In the genomic region with DNA sequence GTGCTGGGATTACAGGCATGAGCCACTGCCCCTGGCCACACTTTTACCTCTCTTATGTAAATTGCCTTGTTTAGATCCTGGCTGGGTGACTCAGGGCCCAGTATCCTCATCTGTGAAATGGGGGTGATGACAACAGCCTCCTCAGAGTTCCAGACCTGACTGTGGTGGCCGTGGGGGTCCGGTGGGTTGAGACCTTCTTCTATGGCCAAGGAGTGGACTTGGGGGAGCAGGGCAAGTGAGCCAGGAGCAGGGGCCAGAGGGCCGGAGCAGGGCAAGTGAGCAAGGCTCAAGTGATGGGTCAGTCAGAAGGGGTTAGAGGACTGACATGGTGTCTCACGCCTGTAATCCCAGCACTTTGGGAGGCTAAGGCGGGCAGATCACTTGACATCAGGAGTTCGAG, we compare ENCODE assay signal across 19 cellular contexts. TPM values are rescaled to one million over a fixed set of nuclear protein-coding genes. Genes with fewer than 3 reads are reported as not detected.
DNase-seq lines count a peak whose midpoint lies in the region; ATAC-seq, FAIRE-seq and TF ChIP-seq lines count a peak whose summit lies in the region.
"Had no signal": no experiment of that assay in that cellular context is flagged by ENCODE, and none has a peak within 500 bp of the region (broad histone marks: within the 10 kb centered on the region; RNA-seq: fewer than 3 reads in every experiment).

No MANE protein-coding gene starts in this region.

- TF ChIP-seq CTCF in HepG2 (CRISPR knock-in tag; IDR thresholded peaks at IDR 0.05) (no peak), right lobe of liver (IDR thresholded peaks at IDR 0.05) (no peak), progenitor cell of endocrine pancreas (IDR thresholded peaks at IDR 0.05; ENCODE audit: unreplicated experiment) (no peak)

- DNase-seq in T-helper 1 cell, result no peak
- no peak for DNase-seq in HepG2 (ENCODE audit: low spot score)
- no peak for DNase-seq in right lobe of liver
- DNase-seq in DMS 273 (lab: John Stamatoyannopoulos, UW; ENCODE audit: unreplicated experiment), result no peak
- DNase-seq in NCI-H2171 (lab: John Stamatoyannopoulos, UW), result no peak
- no peak for DNase-seq in progenitor cell of endocrine pancreas (ENCODE audit: low spot score, unreplicated experiment)
- DNase-seq: BE2C, NCI-H1436 treated with DMSO at 0.1 percent for 48 hours, NCI-H2029 treated with DMSO at 0.1 percent for 48 hours, NCI-H510A, NCI-H82, PC-9 had no signal

- no peaks in the 10 kb centered on the region for H3K9me3 Mint-ChIP-seq in T-helper 1 cell treated with Interleukin-12 subunit alpha and Interleukin-12 subunit beta and Interleukin-4 antibody, amounts not matched to agents 30 μg/mL and 1 μg/mL, for 36 hours
- no peaks in the 10 kb centered on the region for H3K9me3 Mint-ChIP-seq in dendritic cell treated with granulocyte-macrophage colony-stimulating factor and Interleukin-4, amounts not matched to agents 40 ng/mL and 50 ng/mL, for 4 days
- H3K9me3 Mint-ChIP-seq in progenitor cell of endocrine pancreas (ENCODE audit: low read depth), result no peaks in the 10 kb centered on the region
- H3K9me3 Mint-ChIP-seq: GM23338 had no signal

- intact Hi-C loops in HepG2 (cut with micrococcal nuclease; ENCODE audit: unreplicated experiment) (no loop called here), right lobe of liver (cut with DNase I) (no loop called here)
- intact Hi-C loops in dendritic cell treated with granulocyte-macrophage colony-stimulating factor and Interleukin-4, amounts not matched to agents 40 ng/mL and 50 ng/mL, for 4 days (cut with micrococcal nuclease), result no loop called here

- FAIRE-seq in HepG2 (lab: Jason Lieb, UNC), result no peak
- FAIRE-seq: GM12892, HTR-8/SVneo had no signal

- POLR2A ChIA-PET in HepG2 (lab: Yijun Ruan, JAX), result interaction anchor here (1.4 kb wide), 1 partner anchor 216 kb away, joined by 3 read pairs; a partner anchor contains a TSS

- CTCF ChIA-PET in HepG2 (lab: Yijun Ruan, JAX; ENCODE audit: low intra/inter-chr PET ratio, low total read pairs), result no interaction called here

- TF ChIP-seq RAD21 in HepG2 (CRISPR knock-in tag; IDR thresholded peaks at IDR 0.05), result no peak

- H3K27ac ChIP-seq in HepG2 (ENCODE audit: extremely low read length, insufficient read depth, low read length) (no peak overlapping the region), right lobe of liver (no peak overlapping the region)
- H3K27ac ChIP-seq: 22Rv1, HL-60, PC-9 had no signal

- H3K4me3 Mint-ChIP-seq in T-helper 1 cell treated with Interleukin-12 subunit alpha and Interleukin-12 subunit beta and Interleukin-4 antibody, amounts not matched to agents 30 μg/mL and 1 μg/mL, for 36 hours, result no peak overlapping the region
- H3K4me3 Mint-ChIP-seq in dendritic cell treated with granulocyte-macrophage colony-stimulating factor and Interleukin-4, amounts not matched to agents 40 ng/mL and 50 ng/mL, for 4 days, result no peak overlapping the region
- no peak overlapping the region for H3K4me3 Mint-ChIP-seq in progenitor cell of endocrine pancreas (ENCODE audit: low read depth)
- H3K4me3 Mint-ChIP-seq: GM23338 had no signal

- H3K9me3 ChIP-seq in HepG2 (ENCODE audit: low read length) (no peaks in the 10 kb centered on the region), right lobe of liver (no peaks in the 10 kb centered on the region)
- H3K9me3 ChIP-seq: BE2C had no signal

- TF ChIP-seq EP300 in HepG2 (IDR thresholded peaks at IDR 0.05; ENCODE audit: low read depth in 2 of 2, low read length in 2 of 2), result no peak
- no peak for TF ChIP-seq EP300 in HepG2 (CRISPR knock-in tag; IDR thresholded peaks at IDR 0.05; ENCODE audit: borderline replicate concordance)

- H3K79me2 ChIP-seq in HepG2 (ENCODE audit: insufficient read depth, low read length), result no peaks in the 10 kb centered on the region

- no peaks in the 10 kb centered on the region for H3K27me3 Mint-ChIP-seq in T-helper 1 cell treated with Interleukin-12 subunit alpha and Interleukin-12 subunit beta and Interleukin-4 antibody, amounts not matched to agents 30 μg/mL and 1 μg/mL, for 36 hours (ENCODE audit: low read depth)
- H3K27me3 Mint-ChIP-seq in dendritic cell treated with granulocyte-macrophage colony-stimulating factor and Interleukin-4, amounts not matched to agents 40 ng/mL and 50 ng/mL, for 4 days, result peaks cover 14% of the 10 kb centered on the region
- peaks cover 8% of the 10 kb centered on the region for H3K27me3 Mint-ChIP-seq in progenitor cell of endocrine pancreas

- no peak overlapping the region for H3K4me3 ChIP-seq in HepG2 (replicated peaks in 1 of 3; ENCODE audit: insufficient read depth in 1 of 3, low read depth in 2 of 3, low read length in 3 of 3)
- no peak overlapping the region for H3K4me3 ChIP-seq in right lobe of liver
- H3K4me3 ChIP-seq: GM23338, PC-9 had no signal

- no peaks in the 10 kb centered on the region for H4K20me1 ChIP-seq in HepG2 (ENCODE audit: insufficient read depth, low read length)

- TF ChIP-seq POLR2A in HepG2 (IDR thresholded peaks at IDR 0.05; ENCODE audit: insufficient read depth in 1 of 2, low read depth in 2 of 2, low read length in 2 of 2) (no peak), right lobe of liver (IDR thresholded peaks at IDR 0.05) (no peak)

- H3K27ac Mint-ChIP-seq in T-helper 1 cell treated with Interleukin-12 subunit alpha and Interleukin-12 subunit beta and Interleukin-4 antibody, amounts not matched to agents 30 μg/mL and 1 μg/mL, for 36 hours, result peak overlapping the region; percentile 2
- peak overlapping the region; percentile 61 for H3K27ac Mint-ChIP-seq in dendritic cell treated with granulocyte-macrophage colony-stimulating factor and Interleukin-4, amounts not matched to agents 40 ng/mL and 50 ng/mL, for 4 days
- H3K27ac Mint-ChIP-seq in progenitor cell of endocrine pancreas, result no peak overlapping the region
- H3K27ac Mint-ChIP-seq: GM23338 had no signal

- H3K27me3 ChIP-seq in HepG2 (ENCODE audit: control insufficient read depth in 1 of 2, insufficient read depth in 2 of 2, low read length in 2 of 2) (peaks cover 4 to 17% of the 10 kb centered on the region in 2 experiments; a peak in 4 of 5 replicates), right lobe of liver (no peaks in the 10 kb centered on the region)

- no peak overlapping the region for H3K4me2 ChIP-seq in HepG2 (ENCODE audit: low read depth, low read length)
- H3K4me2 ChIP-seq: GM23338, PC-9 had no signal

- peaks cover 29% of the 10 kb centered on the region for H3K4me1 Mint-ChIP-seq in T-helper 1 cell treated with Interleukin-12 subunit alpha and Interleukin-12 subunit beta and Interleukin-4 antibody, amounts not matched to agents 30 μg/mL and 1 μg/mL, for 36 hours (ENCODE audit: low read depth)
- H3K4me1 Mint-ChIP-seq in dendritic cell treated with granulocyte-macrophage colony-stimulating factor and Interleukin-4, amounts not matched to agents 40 ng/mL and 50 ng/mL, for 4 days (ENCODE audit: low read depth), result peaks cover 57% of the 10 kb centered on the region
- H3K4me1 Mint-ChIP-seq in progenitor cell of endocrine pancreas (ENCODE audit: low read depth), result peaks cover 4% of the 10 kb centered on the region

- in situ Hi-C loops in HepG2 (cut with HindIII; ENCODE audit: extremely low pct_ligation_motif_present, low pct_unique_long_range_greater_than_20kb), result no loop called here

- 85% methylated on average over 4 of the region's 6 CpGs for WGBS in HepG2 (ENCODE audit: low lambda C conversion rate)
- WGBS in right lobe of liver (ENCODE audit: insufficient coverage, low coverage, low lambda C conversion rate, missing lambda C conversion rate), result 51% methylated on average over 3 of the region's 6 CpGs

- no TSS peak for BruUV-seq in HepG2 (replicated peaks; lab: Mats Ljungman, UMichigan)

- no peaks in the 10 kb centered on the region for H3K36me3 ChIP-seq in HepG2 (replicated peaks in 1 of 2; ENCODE audit: control insufficient read depth in 1 of 2, insufficient read depth in 2 of 2, low read length in 2 of 2)
- H3K36me3 ChIP-seq in right lobe of liver, result no peaks in the 10 kb centered on the region
- H3K36me3 ChIP-seq: BE2C had no signal

- ATAC-seq in HepG2 (no peak), right lobe of liver (no peak)

- H3K4me1 ChIP-seq in HepG2 (ENCODE audit: insufficient read depth, low read length), result peaks cover 43% of the 10 kb centered on the region
- H3K4me1 ChIP-seq in right lobe of liver, result no peaks in the 10 kb centered on the region
- H3K4me1 ChIP-seq: BE2C had no signal

- H2AFZ ChIP-seq in HepG2 (ENCODE audit: low read length), result no peak overlapping the region
- H2AFZ ChIP-seq: GM23338, PC-9 had no signal

- no peak overlapping the region for H3K9ac ChIP-seq in HepG2 (ENCODE audit: insufficient read depth, low read depth, low read length)

- no peaks in the 10 kb centered on the region for H3K36me3 Mint-ChIP-seq in T-helper 1 cell treated with Interleukin-12 subunit alpha and Interleukin-12 subunit beta and Interleukin-4 antibody, amounts not matched to agents 30 μg/mL and 1 μg/mL, for 36 hours (ENCODE audit: low read depth)
- H3K36me3 Mint-ChIP-seq in dendritic cell treated with granulocyte-macrophage colony-stimulating factor and Interleukin-4, amounts not matched to agents 40 ng/mL and 50 ng/mL, for 4 days (ENCODE audit: low read depth), result no peaks in the 10 kb centered on the region
- no peaks in the 10 kb centered on the region for H3K36me3 Mint-ChIP-seq in progenitor cell of endocrine pancreas (ENCODE audit: insufficient read depth)

RNA-seq across cellular contexts. Expression of a gene that starts 28.7 kb away (rescaled TPM):
- 1.3 and 2.0 TPM in 2 replicates for total RNA-seq in HepG2 (2016; rRNA removed; fragmentation: Illumina TruSeq; extraction: Trizol)
- 0.40 and 0.44 TPM in 2 replicates for total RNA-seq in HepG2 (2016; cell fraction: cytosol; rRNA removed; fragmentation: Illumina TruSeq; extraction: Trizol; ENCODE audit: low read depth)
- total RNA-seq in HepG2 (2016; cell fraction: insoluble cytoplasmic fraction; rRNA removed; fragmentation: Illumina TruSeq; extraction: Trizol), result 0.91 and 2.6 TPM in 2 replicates
- 0.79 and 1.5 TPM in 2 replicates for total RNA-seq in HepG2 (2016; cell fraction: membrane; rRNA removed; fragmentation: Illumina TruSeq; extraction: Trizol)
- 3.3 and 3.7 TPM in 2 replicates for total RNA-seq in HepG2 (2016; cell fraction: nucleus; rRNA removed; fragmentation: Illumina TruSeq; extraction: Trizol)
- polyA plus RNA-seq in HepG2 (2011; rRNA removed), result 1.8 and 2.5 TPM in 2 replicates
- polyA plus RNA-seq in HepG2 (2011; cell fraction: cytosol; rRNA removed), result 1.4 and 1.8 TPM in 2 replicates
- polyA plus RNA-seq in HepG2 (2011; cell fraction: nucleus; rRNA removed), result 3.9 and 4.1 TPM in 2 replicates
- polyA plus RNA-seq in HepG2 (2012), result 1.7 and 2.4 TPM in 2 replicates
- polyA plus RNA-seq in HepG2 (2016; cell fraction: cytosol; fragmentation: Illumina TruSeq; extraction: Trizol; ENCODE audit: low read depth), result 0.36 and 0.60 TPM in 2 replicates
- 0.71 and 0.82 TPM in 2 replicates for polyA plus RNA-seq in HepG2 (2016; cell fraction: insoluble cytoplasmic fraction; fragmentation: Illumina TruSeq; extraction: Trizol; ENCODE audit: low read depth)
- 0.50 and 0.76 TPM in 2 replicates for polyA plus RNA-seq in HepG2 (2016; cell fraction: membrane; fragmentation: Illumina TruSeq; extraction: Trizol; ENCODE audit: low read depth)
- 3.5 and 7.3 TPM in 2 replicates for polyA plus RNA-seq in HepG2 (2016; cell fraction: nucleus; fragmentation: Illumina TruSeq; extraction: Trizol; ENCODE audit: insufficient read depth, low read depth)
- 4.6 and 72.7 TPM in 2 replicates for polyA minus RNA-seq in HepG2 (2011; rRNA and poly(A)+ RNA removed; ENCODE audit: low replicate concordance)
- 1.7 and 2.8 TPM in 2 replicates for polyA minus RNA-seq in HepG2 (2011; cell fraction: cytosol; rRNA and poly(A)+ RNA removed)
- 1.6 and 1.8 TPM in 2 replicates for polyA minus RNA-seq in HepG2 (2011; cell fraction: nucleus; rRNA and poly(A)+ RNA removed)
- total RNA-seq in right lobe of liver, result 10 to 100 TPM in 5 of 6 experiments, 1 to 10 TPM in 1; 7.9 to 21.5 (median 15.3) TPM
- 0.96 and 1.0 TPM in 2 replicates for total RNA-seq in progenitor cell of endocrine pancreas
